In genomic region chr16:52914428-52914827, GRCh38 we compare ENCODE assay signal across 22 cellular contexts.
"Had no signal": no experiment of that assay in that cellular context is flagged by ENCODE, and none has a peak within 500 bp of the region (broad histone marks: within the 10 kb centered on the region; RNA-seq: fewer than 3 reads in every experiment).

No MANE protein-coding gene starts in this region.

- DNase-seq: activated CD4-positive, alpha-beta memory T cell treated with anti-CD3 and anti-CD28 coated beads, Interleukin-2, amount 10 ng/mL, durations not matched to agents 7 days and 5 days; activated CD4-positive, alpha-beta T cell treated with anti-CD3 and anti-CD28 coated beads, Interleukin-2, amount 10 ng/mL, durations not matched to agents 24 days and 14 days; activated CD4-positive, CD25-positive, alpha-beta regulatory T cell treated with anti-CD3 and anti-CD28 coated beads, Interleukin-2, amount 50 U/mL, for 72 hours; activated naive CD8-positive, alpha-beta T cell treated with anti-CD3 and anti-CD28 coated beads, Interleukin-2, amount 50 U/mL, for 24 hours; activated T-cell treated with anti-CD3 and anti-CD28 coated beads, Interleukin-2, amount 50 U/mL, for 4 hours; amygdala; central memory CD4-positive, alpha-beta T cell; foreskin fibroblast; left cardiac atrium; naive thymus-derived CD4-positive, alpha-beta T cell; ovary; stimulated activated CD4-positive, alpha-beta T cell treated with anti-CD3 and anti-CD28 coated beads, Interleukin-12 subunit alpha, Interleukin-12 subunit beta, amount 100 ng/mL, for 4 hours; stimulated activated CD4-positive, alpha-beta T cell treated with anti-CD3 and anti-CD28 coated beads, Interleukin-4, amount 100 ng/mL, for 1 hour; stimulated activated naive CD8-positive, alpha-beta T cell treated with anti-CD3 and anti-CD28 coated beads, Interleukin-15, Interleukin-2, amounts not matched to agents 100 U/mL and 50 U/mL, for 24 hours; testis; transverse colon had no signal

- H3K4me1 ChIP-seq: testis, transverse colon had no signal

- FAIRE-seq: keratinocyte had no signal

- H3K27ac ChIP-seq: ovary, skin epidermis, testis, transverse colon, VCaP had no signal

- H3K4me3 ChIP-seq: ovary, skin epidermis, testis, transverse colon had no signal

- H3K27me3 ChIP-seq: ovary, testis, transverse colon had no signal

- H3K9me3 ChIP-seq: ovary, testis, transverse colon had no signal

- ATAC-seq: activated naive CD8-positive, alpha-beta T cell treated with anti-CD3 and anti-CD28 coated beads, Interleukin-2, amount 50 U/mL, for 24 hours; activated T-cell treated with anti-CD3 and anti-CD28 coated beads, Interleukin-2, amount 50 U/mL, for 4 hours; activated T-helper 17 cell treated with anti-CD3 and anti-CD28 coated beads, Interleukin-2, amount 50 U/mL, for 72 hours; esophagus mucosa; left cardiac atrium; naive thymus-derived CD4-positive, alpha-beta T cell; sciatic nerve; stimulated activated naive CD8-positive, alpha-beta T cell treated with anti-CD3 and anti-CD28 coated beads, Interleukin-15, Interleukin-2, amounts not matched to agents 100 U/mL and 50 U/mL, for 24 hours had no signal

- H3K36me3 ChIP-seq: ovary, transverse colon had no signal
